Comparison of ENCODE assay signal across 28 cellular contexts in genomic region chr9:127908660-127908926, GRCh38. TPM values are rescaled to one million over a fixed set of nuclear protein-coding genes. Genes with fewer than 3 reads are reported as not detected.
"Had no signal": no experiment of that assay in that cellular context is flagged by ENCODE, and none has a peak within 500 bp of the region (broad histone marks: within the 10 kb centered on the region; RNA-seq: fewer than 3 reads in every experiment).

No MANE protein-coding gene starts in this region.

- H3K9me3 ChIP-seq: gastrocnemius medialis, mucosa of descending colon, ovary, prostate gland, tibial nerve had no signal

- H3K4me3 ChIP-seq: coronary artery, dorsolateral prefrontal cortex, gastrocnemius medialis, hepatocyte, mucosa of descending colon, ovary, prostate gland, skin epidermis, tibial nerve had no signal

- H2AFZ ChIP-seq: hepatocyte had no signal

- H3K4me2 ChIP-seq: hepatocyte had no signal

- ATAC-seq: activated T-cell treated with anti-CD3 and anti-CD28 coated beads, Interleukin-2, amount 50 U/mL, for 72 hours; gastrocnemius medialis; left cardiac atrium; left ventricle myocardium superior; mucosa of descending colon; sciatic nerve; SK-N-SH treated with all-trans-retinoic acid at 6 μM for 48 hours; stimulated activated naive B cell treated with anti-CD40 and anti-IgM and Interleukin-4, amounts not matched to agents 10 μg/mL and 1 μg/mL and 100 μg/mL, for 72 hours; WTC11 had no signal

- H3K36me3 ChIP-seq: ovary, prostate gland had no signal

- H3K27me3 ChIP-seq: brain microvascular endothelial cell, dorsolateral prefrontal cortex, gastrocnemius medialis, hepatocyte, ovary, tibial nerve had no signal

- H3K4me3 Mint-ChIP-seq: activated naive CD8-positive, alpha-beta T cell treated with anti-CD3 and anti-CD28 coated beads, Interleukin-2, amount 10 ng/mL, durations not matched to agents 7 days and 5 days; activated T-cell treated with anti-CD3 and anti-CD28 coated beads, Interleukin-2, amount 50 U/mL, for 72 hours; nephron progenitor cell; stimulated activated naive B cell treated with anti-CD40 and anti-IgM and Interleukin-4, amounts not matched to agents 10 μg/mL and 1 μg/mL and 100 μg/mL, for 72 hours; WTC11 had no signal

- H3K27ac Mint-ChIP-seq: activated naive CD8-positive, alpha-beta T cell treated with anti-CD3 and anti-CD28 coated beads, Interleukin-2, amount 10 ng/mL, durations not matched to agents 7 days and 5 days; activated T-cell treated with anti-CD3 and anti-CD28 coated beads, Interleukin-2, amount 50 U/mL, for 72 hours; nephron progenitor cell; stimulated activated naive B cell treated with anti-CD40 and anti-IgM and Interleukin-4, amounts not matched to agents 10 μg/mL and 1 μg/mL and 100 μg/mL, for 72 hours; WTC11 had no signal

- H3K9me3 Mint-ChIP-seq: activated naive CD8-positive, alpha-beta T cell treated with anti-CD3 and anti-CD28 coated beads, Interleukin-2, amount 10 ng/mL, durations not matched to agents 7 days and 5 days; activated T-cell treated with anti-CD3 and anti-CD28 coated beads, Interleukin-2, amount 50 U/mL, for 72 hours; nephron progenitor cell; stimulated activated naive B cell treated with anti-CD40 and anti-IgM and Interleukin-4, amounts not matched to agents 10 μg/mL and 1 μg/mL and 100 μg/mL, for 72 hours; WTC11 had no signal

- H3K27me3 Mint-ChIP-seq: activated naive CD8-positive, alpha-beta T cell treated with anti-CD3 and anti-CD28 coated beads, Interleukin-2, amount 10 ng/mL, durations not matched to agents 7 days and 5 days; stimulated activated naive B cell treated with anti-CD40 and anti-IgM and Interleukin-4, amounts not matched to agents 10 μg/mL and 1 μg/mL and 100 μg/mL, for 72 hours had no signal

- H3K27ac ChIP-seq: brain microvascular endothelial cell, coronary artery, gastrocnemius medialis, hepatocyte, ovary, prostate gland had no signal

- DNase-seq: activated CD4-positive, alpha-beta T cell treated with anti-CD3 and anti-CD28 coated beads, Interleukin-2, amount 50 U/mL, for 4 hours; activated naive CD4-positive, alpha-beta T cell treated with Interleukin-2 at 50 U/mL for 16 hours; activated naive CD8-positive, alpha-beta T cell treated with anti-CD3 and anti-CD28 coated beads, Interleukin-2, amount 10 ng/mL, durations not matched to agents 7 days and 5 days; activated T-cell treated with anti-CD3 and anti-CD28 coated beads, Interleukin-2, amount 50 U/mL, for 72 hours; brain microvascular endothelial cell; dorsolateral prefrontal cortex; effector memory CD4-positive, alpha-beta T cell; gastrocnemius medialis; islet precursor cell; left cardiac atrium; left ventricle myocardium superior; mucosa of descending colon; nephron progenitor cell; retina; stimulated activated CD4-positive, alpha-beta T cell treated with anti-CD3 and anti-CD28 coated beads, Interleukin-12 subunit alpha, Interleukin-12 subunit beta, amount 100 ng/mL, for 4 hours; stimulated activated CD4-positive, alpha-beta T cell treated with anti-CD3 and anti-CD28 coated beads, Interleukin-4, amount 100 ng/mL, for 4 hours; stimulated activated CD8-positive, alpha-beta memory T cell treated with anti-CD3 and anti-CD28 coated beads, Interleukin-4, amount 100 ng/mL, for 48 hours; stimulated activated naive B cell treated with anti-CD40 and anti-IgM and Interleukin-4, amounts not matched to agents 10 μg/mL and 1 μg/mL and 100 μg/mL, for 72 hours; T-helper 2 cell had no signal

RNA-seq across cellular contexts. Expression of gene PIP5KL1, which starts 22.0 kb away (rescaled TPM):
- total RNA-seq: left ventricle myocardium superior had no signal
